In genomic region chr12:30754750-30755394, GRCh38 we compare ENCODE assay signal across 8 cellular contexts. TPM values are rescaled to one million over a fixed set of nuclear protein-coding genes. Genes with fewer than 3 reads are reported as not detected.
A peak's percentile ranks its signal among the peaks of the same experiment; 100 is the strongest.
DNase-seq lines count a peak whose midpoint lies in the region; ATAC-seq and TF ChIP-seq lines count a peak whose summit lies in the region.

Gene CAPRIN2, minus strand, starts transcription at chr12:30754951. Its CDS starts 1,431 bp downstream, at chr12:30753520.

- peak; percentile 9 for TF ChIP-seq CTCF in GM12865 (IDR thresholded peaks at IDR 0.05; ENCODE audit: insufficient read depth, low read depth, low read length, missing control alignments)
- no peak for TF ChIP-seq CTCF in glutamatergic neuron (IDR thresholded peaks at IDR 0.05; ENCODE audit: partially characterized antibody, unreplicated experiment)
- no peak for TF ChIP-seq CTCF in osteoblast (IDR thresholded peaks at IDR 0.05; ENCODE audit: extremely low read depth, low read depth, low read length)
- peak in 2 of 3 experiments; percentile 28 to 33 for TF ChIP-seq CTCF in testis (IDR thresholded peaks at IDR 0.05)

- peaks cover 6% of the 10 kb centered on the region for H3K36me3 ChIP-seq in osteoblast (ENCODE audit: insufficient read depth, low read length)
- no peaks in the 10 kb centered on the region for H3K36me3 ChIP-seq in testis (ENCODE audit: low read depth, missing control alignments)

- no peaks in the 10 kb centered on the region for H3K36me3 Mint-ChIP-seq in activated naive CD8-positive, alpha-beta T cell treated with anti-CD3 and anti-CD28 coated beads for 36 hours
- H3K36me3 Mint-ChIP-seq in glutamatergic neuron (ENCODE audit: unreplicated experiment), result no peaks in the 10 kb centered on the region

- no peak for TF ChIP-seq POLR2A in testis (IDR thresholded peaks at IDR 0.05)

- H3K27me3 ChIP-seq in osteoblast (ENCODE audit: insufficient read depth, low read length), result no peaks in the 10 kb centered on the region
- no peaks in the 10 kb centered on the region for H3K27me3 ChIP-seq in testis

- H3K4me3 Mint-ChIP-seq in activated naive CD8-positive, alpha-beta T cell treated with anti-CD3 and anti-CD28 coated beads for 36 hours, result peak within 1 kb of the TSS; percentile 93
- H3K4me3 Mint-ChIP-seq in glutamatergic neuron (ENCODE audit: unreplicated experiment), result peak within 1 kb of the TSS; percentile 93

- peak within 1 kb of the TSS; percentile 57 for H3K4me3 ChIP-seq in GM12865 (ENCODE audit: low read depth, low read length)
- peak within 1 kb of the TSS; percentile 89 for H3K4me3 ChIP-seq in osteoblast (ENCODE audit: insufficient read depth, low read length)
- H3K4me3 ChIP-seq in testis, result peak within 1 kb of the TSS; percentile 71 to 75

- peaks cover 14% of the 10 kb centered on the region for H4K20me1 ChIP-seq in osteoblast (ENCODE audit: insufficient read depth, low read length)

- H3K27ac Mint-ChIP-seq in activated naive CD8-positive, alpha-beta T cell treated with anti-CD3 and anti-CD28 coated beads for 36 hours, result peak within 1 kb of the TSS; percentile 85
- H3K27ac Mint-ChIP-seq in glutamatergic neuron (ENCODE audit: unreplicated experiment), result peak within 1 kb of the TSS; percentile 88

- H3K27ac ChIP-seq in osteoblast (ENCODE audit: low read depth, low read length) (peak within 1 kb of the TSS; percentile 69), testis (peak within 1 kb of the TSS; percentile 77 to 83)

- WGBS in testis, 2 donors, result 0 to 2% methylated on average over 13 to 67 of the region's 72 CpGs

- no peaks in the 10 kb centered on the region for H3K9me3 Mint-ChIP-seq in activated naive CD8-positive, alpha-beta T cell treated with anti-CD3 and anti-CD28 coated beads for 36 hours
- peaks cover 11% of the 10 kb centered on the region for H3K9me3 Mint-ChIP-seq in glutamatergic neuron (ENCODE audit: unreplicated experiment)

- peaks cover 44% of the 10 kb centered on the region for H3K79me2 ChIP-seq in osteoblast (ENCODE audit: insufficient read depth, low read length)

- H3K4me1 ChIP-seq in osteoblast (ENCODE audit: insufficient read depth, low read length) (peaks cover 23% of the 10 kb centered on the region), testis (no peaks in the 10 kb centered on the region)

- intact Hi-C loops in testis (cut with DNase I; ENCODE audit: low total_unique reads), result no loop called here

- H3K4me1 Mint-ChIP-seq in activated naive CD8-positive, alpha-beta T cell treated with anti-CD3 and anti-CD28 coated beads for 36 hours, result peaks cover 30% of the 10 kb centered on the region
- H3K4me1 Mint-ChIP-seq in glutamatergic neuron (ENCODE audit: low read depth, unreplicated experiment), result peaks cover 8% of the 10 kb centered on the region

- DNase-seq in GM12865 (ENCODE audit: low read depth) (peak; percentile 96), NCI-H1105 (lab: John Stamatoyannopoulos, UW) (peak; percentile 97), SKM-1 treated with dmso at 0.1 percent for 144 hours (lab: John Stamatoyannopoulos, UW; ENCODE audit: unreplicated experiment) (peak; percentile 78), glutamatergic neuron (peak; percentile 97), osteoblast (ENCODE audit: insufficient read length, low spot score, missing footprints) (peak; percentile 98), testis (peak; percentile 96)
- peak; percentile 97 for DNase-seq in activated naive CD8-positive, alpha-beta T cell treated with anti-CD3 and anti-CD28 coated beads for 36 hours

- no peaks in the 10 kb centered on the region for H3K27me3 Mint-ChIP-seq in activated naive CD8-positive, alpha-beta T cell treated with anti-CD3 and anti-CD28 coated beads for 36 hours
- peaks cover 3% of the 10 kb centered on the region for H3K27me3 Mint-ChIP-seq in glutamatergic neuron (ENCODE audit: unreplicated experiment)

- peak; percentile 91 for ATAC-seq in HG02678 (IDR thresholded peaks at IDR 0.05; ENCODE audit: unreplicated experiment)

- no peaks in the 10 kb centered on the region for H3K9me3 ChIP-seq in osteoblast (ENCODE audit: low read depth, low read length)
- no peaks in the 10 kb centered on the region for H3K9me3 ChIP-seq in testis

- H2AFZ ChIP-seq in osteoblast (ENCODE audit: low read length), result peak within 1 kb of the TSS; percentile 98

- peak within 1 kb of the TSS; percentile 99 for H3K4me2 ChIP-seq in osteoblast (ENCODE audit: insufficient read depth, low read length)

RNA-seq across cellular contexts. Expression of gene CAPRIN2, which starts in this region (rescaled TPM):
- total RNA-seq in activated naive CD8-positive, alpha-beta T cell treated with anti-CD3 and anti-CD28 coated beads for 36 hours, result 1 to 10 TPM; 6.7 to 8.6 TPM
- total RNA-seq in glutamatergic neuron (ENCODE audit: unreplicated experiment), result 36.5 TPM
- total RNA-seq in osteoblast, result 32.9 and 42.7 TPM in 2 replicates
- 100 to 1,000 TPM in 1 of 2 donors, 10 to 100 TPM in 1; 74.5 to 108 TPM for total RNA-seq in testis
- polyA plus RNA-seq in testis (ENCODE audit: insufficient read depth, low read depth, low replicate concordance), result 43.7 TPM

Comparison
In these comparisons a context has a peak if more than half of its experiments do, and no peak if none do; other contexts are left out.
1. Peak in every context shown above with its lines: DNase-seq, ATAC-seq, H3K4me3 ChIP-seq and H3K27ac ChIP-seq.
2. CTCF ChIP-seq: peak in GM12865 (single experiment) and testis (2 of 3); none in glutamatergic neuron (single experiment) and osteoblast (single experiment).